Comparison of ENCODE assay signal across 8 cellular contexts in the genomic region with DNA sequence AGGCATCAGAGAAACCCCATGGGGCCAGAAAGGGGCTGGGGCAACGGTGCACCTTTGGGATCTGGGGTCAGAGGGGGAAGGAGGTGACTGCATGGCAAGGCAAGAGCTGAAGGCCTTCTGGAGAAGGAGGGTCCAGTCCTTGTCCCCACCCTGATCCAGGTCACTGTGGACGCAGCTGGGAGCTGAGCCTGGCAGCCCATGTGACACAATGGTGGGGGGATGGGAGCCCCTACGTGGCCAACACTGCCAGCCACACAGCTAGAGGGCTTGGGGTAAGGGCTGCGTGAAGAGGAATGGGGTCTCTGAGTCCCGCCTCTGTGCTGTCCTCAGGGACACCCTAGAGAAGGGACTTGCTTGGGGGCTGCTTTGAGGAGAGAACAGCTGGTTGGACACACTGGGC. TPM values are rescaled to one million over a fixed set of nuclear protein-coding genes. Genes with fewer than 3 reads are reported as not detected.
"Had no signal": no experiment of that assay in that cellular context is flagged by ENCODE, and none has a peak within 500 bp of the region (broad histone marks: within the 10 kb centered on the region; RNA-seq: fewer than 3 reads in every experiment).

No MANE protein-coding gene starts in this region.

RNA-seq across cellular contexts. Expression of gene SPDYE2, which starts 30.7 kb away (rescaled TPM):
- total RNA-seq: stomach, subcutaneous adipose tissue, temporal lobe, thoracic aorta, transverse colon, upper lobe of right lung, uterus, vagina had no signal
- polyA plus RNA-seq: stomach had no signal
